In genomic region chr4:74590476-74590875, GRCh38 we compare ENCODE assay signal across 23 cellular contexts.
DNase-seq lines count a peak whose midpoint lies in the region; ATAC-seq, FAIRE-seq and TF ChIP-seq lines count a peak whose summit lies in the region.
"Had no signal": no experiment of that assay in that cellular context is flagged by ENCODE, and none has a peak within 500 bp of the region (broad histone marks: within the 10 kb centered on the region; RNA-seq: fewer than 3 reads in every experiment).

No MANE protein-coding gene starts in this region.

- H3K4me2 ChIP-seq in HCT116 (ENCODE audit: low read length), result no peak overlapping the region
- H3K4me2 ChIP-seq: BLaER1 had no signal

- H3K9me2 ChIP-seq in HCT116 (ENCODE audit: insufficient read depth), result no peaks in the 10 kb centered on the region

- RAD21 ChIA-PET in HCT116 (lab: Charles Lee; ENCODE audit: low non-redundant PET in 1 of 2, low total read pairs in 2 of 2, uncharacterized antibody in 2 of 2, unreplicated experiment in 2 of 2), result no interaction called here

- H3K4me1 Mint-ChIP-seq in CD4-positive, alpha-beta memory T cell, result no peaks in the 10 kb centered on the region
- H3K4me1 Mint-ChIP-seq: B cell; CD4-positive, CD25-positive, alpha-beta regulatory T cell; CD8-positive, alpha-beta memory T cell had no signal

- POLR2A ChIA-PET in HCT116 (lab: Charles Lee), result no interaction called here
- POLR2A ChIA-PET in CD4-positive, alpha-beta memory T cell (lab: Charles Lee; ENCODE audit: partially characterized antibody), result no interaction called here

- no peak for TF ChIP-seq RAD21 in HCT116 (IDR thresholded peaks at IDR 0.05; ENCODE audit: low read depth)

- H3K27ac Mint-ChIP-seq in CD4-positive, alpha-beta memory T cell, result no peak overlapping the region
- H3K27ac Mint-ChIP-seq: B cell; CD4-positive, CD25-positive, alpha-beta regulatory T cell; CD8-positive, alpha-beta memory T cell had no signal

- TF ChIP-seq POLR2A in HCT116 (IDR thresholded peaks at IDR 0.05; ENCODE audit: borderline replicate concordance, extremely low read depth, insufficient read depth, insufficient read length), result no peak

- CTCF ChIA-PET in HCT116 (lab: Charles Lee), result no interaction called here
- CTCF ChIA-PET in CD4-positive, alpha-beta memory T cell (lab: Charles Lee; ENCODE audit: partially characterized antibody), result no interaction called here

- no peak for FAIRE-seq in bronchial epithelial cell (lab: Jason Lieb, UNC)
- FAIRE-seq in small intestine (lab: Jason Lieb, UNC), result no peak
- FAIRE-seq: D721Med, GM12878, GM19239, H54 had no signal

- H3K9ac ChIP-seq in HCT116 (ENCODE audit: low read length), result no peak overlapping the region
- H3K9ac ChIP-seq: BLaER1 had no signal

- no peak overlapping the region for H3K4me3 Mint-ChIP-seq in CD4-positive, alpha-beta memory T cell
- H3K4me3 Mint-ChIP-seq: B cell; CD4-positive, CD25-positive, alpha-beta regulatory T cell; CD8-positive, alpha-beta memory T cell had no signal

- no peaks in the 10 kb centered on the region for H3K9me3 ChIP-seq in HCT116 (ENCODE audit: control insufficient read depth in 1 of 2, insufficient read depth in 1 of 2, low read depth in 1 of 2, low read length in 2 of 2)
- H3K9me3 ChIP-seq in small intestine (ENCODE audit: control insufficient read depth, low read depth), result no peaks in the 10 kb centered on the region
- no peaks in the 10 kb centered on the region for H3K9me3 ChIP-seq in CD4-positive, alpha-beta memory T cell (ENCODE audit: control insufficient read depth in 1 of 2, low read length in 2 of 2)
- H3K9me3 ChIP-seq: BLaER1, HAP-1 had no signal

- intact Hi-C loops in HCT116 (cut with micrococcal nuclease), result no loop called here
- intact Hi-C loops in CD4-positive, alpha-beta memory T cell (cut with micrococcal nuclease), result no loop called here

- H3K9me3 Mint-ChIP-seq in CD4-positive, alpha-beta memory T cell, result peaks cover 0 to 2% (median 0%) of the 10 kb centered on the region in 8 donors

- no peaks in the 10 kb centered on the region for H3K79me2 ChIP-seq in HCT116 (ENCODE audit: insufficient read depth, low read length)

- H3K27ac ChIP-seq in HCT116 (ENCODE audit: low read depth, low read length) (no peak overlapping the region), small intestine (ENCODE audit: low read depth in 1 of 2, low read length in 1 of 2) (no peak overlapping the region)
- no peak overlapping the region for H3K27ac ChIP-seq in CD4-positive, alpha-beta memory T cell (ENCODE audit: low read depth, low read length)
- H3K27ac ChIP-seq: BLaER1, C4-2B had no signal

- no peaks in the 10 kb centered on the region for H3K36me3 ChIP-seq in HCT116 (ENCODE audit: control insufficient read depth in 1 of 2, insufficient read depth in 2 of 2, low read length in 2 of 2)
- no peaks in the 10 kb centered on the region for H3K36me3 ChIP-seq in bronchial epithelial cell (ENCODE audit: control insufficient read depth, insufficient read depth, low read length)
- H3K36me3 ChIP-seq in small intestine (ENCODE audit: control insufficient read depth in 2 of 2, insufficient read depth in 2 of 2, low read length in 2 of 2), result no peaks in the 10 kb centered on the region
- no peaks in the 10 kb centered on the region for H3K36me3 ChIP-seq in CD4-positive, alpha-beta memory T cell (ENCODE audit: insufficient read depth, low read length)
- H3K36me3 ChIP-seq: BLaER1, HAP-1 had no signal

- TF ChIP-seq CTCF in HCT116 (IDR thresholded peaks at IDR 0.05 in 2 of 3, conservative IDR thresholded peaks at IDR 0.05 in 1 of 3; ENCODE audit: borderline replicate concordance in 1 of 3, insufficient read depth in 1 of 3, low read depth in 2 of 3, low read length in 2 of 3) (no peak), bronchial epithelial cell (IDR thresholded peaks at IDR 0.05; ENCODE audit: insufficient read depth, low read length, severe bottlenecking) (no peak), fibroblast of pulmonary artery (IDR thresholded peaks at IDR 0.05; ENCODE audit: low read length, missing control alignments) (no peak)

- no peaks in the 10 kb centered on the region for H4K20me1 ChIP-seq in HCT116 (ENCODE audit: insufficient read depth)
- H4K20me1 ChIP-seq: BLaER1 had no signal

- H3K4me1 ChIP-seq in HCT116 (ENCODE audit: control insufficient read depth in 1 of 2, insufficient read depth in 2 of 2, low read length in 2 of 2) (peaks cover 0 to 11% of the 10 kb centered on the region in 2 experiments; a peak in 1 of 4 replicates), small intestine (ENCODE audit: control insufficient read depth in 2 of 2, insufficient read depth in 1 of 2, low read depth in 1 of 2, low read length in 1 of 2) (no peaks in the 10 kb centered on the region)
- no peaks in the 10 kb centered on the region for H3K4me1 ChIP-seq in CD4-positive, alpha-beta memory T cell (ENCODE audit: insufficient read depth, low read length)
- H3K4me1 ChIP-seq: BLaER1, HAP-1 had no signal

- no peaks in the 10 kb centered on the region for H3K27me3 Mint-ChIP-seq in CD4-positive, alpha-beta memory T cell
- H3K27me3 Mint-ChIP-seq: B cell; CD4-positive, CD25-positive, alpha-beta regulatory T cell; CD8-positive, alpha-beta memory T cell had no signal

- DNase-seq in HCT116 (ENCODE audit: low read depth, low spot score) (no peak), bronchial epithelial cell (ENCODE audit: low read depth) (peak; percentile 52), fibroblast of pulmonary artery (ENCODE audit: low read depth) (peak; percentile 12), small intestine (peak; percentile 31), activated gamma-delta T cell treated with Interleukin-2 at 50 U/mL for 16 hours (no peak)
- no peak for DNase-seq in activated CD4-positive, CD25-positive, alpha-beta regulatory T cell treated with anti-CD3 and anti-CD28 coated beads, Interleukin-2, amount 50 U/mL, for 72 hours
- DNase-seq in CD4-positive, alpha-beta memory T cell, result no peak
- DNase-seq: CD4-positive, CD25-positive, alpha-beta regulatory T cell; CD8-positive, alpha-beta memory T cell; DMS 273 treated with DMSO at 0.1 percent for 48 hours; DMS79; EL; GDM1; GOT3 had no signal

- no peak overlapping the region for H3K4me3 ChIP-seq in HCT116 (replicated peaks in 1 of 2; ENCODE audit: low read depth in 1 of 2, low read length in 2 of 2)
- no peak overlapping the region for H3K4me3 ChIP-seq in bronchial epithelial cell (ENCODE audit: low read depth, low read length)
- no peak overlapping the region for H3K4me3 ChIP-seq in fibroblast of pulmonary artery (replicated peaks; ENCODE audit: low read depth, low read length)
- no peak overlapping the region for H3K4me3 ChIP-seq in small intestine (ENCODE audit: low read depth in 1 of 2, low read length in 2 of 2)
- H3K4me3 ChIP-seq in CD4-positive, alpha-beta memory T cell (ENCODE audit: low read length in 2 of 2), result no peak overlapping the region
- H3K4me3 ChIP-seq: BLaER1, GM12878, HAP-1 had no signal

- H3K27me3 ChIP-seq in HCT116 (ENCODE audit: insufficient read depth, low read length) (no peaks in the 10 kb centered on the region), bronchial epithelial cell (ENCODE audit: control insufficient read depth, insufficient read depth, low read length) (no peaks in the 10 kb centered on the region), small intestine (ENCODE audit: control insufficient read depth in 2 of 2, insufficient read depth in 2 of 2, low read length in 2 of 2) (no peaks in the 10 kb centered on the region)
- H3K27me3 ChIP-seq in CD4-positive, alpha-beta memory T cell (ENCODE audit: insufficient read depth, low read length), result no peaks in the 10 kb centered on the region
- H3K27me3 ChIP-seq: BLaER1 had no signal

- H3K36me3 Mint-ChIP-seq in CD4-positive, alpha-beta memory T cell, result no peaks in the 10 kb centered on the region
- H3K36me3 Mint-ChIP-seq: CD4-positive, CD25-positive, alpha-beta regulatory T cell; CD8-positive, alpha-beta memory T cell had no signal

- no TSS peak for BruUV-seq in HCT116 (replicated peaks; lab: Mats Ljungman, UMichigan)

- ATAC-seq in HCT116 (no peak), GM19351 (IDR thresholded peaks at IDR 0.05; ENCODE audit: unreplicated experiment) (no peak)
- ATAC-seq: GM12878 had no signal

- H2AFZ ChIP-seq in HCT116 (ENCODE audit: low read depth, low read length, poor library complexity, severe bottlenecking), result peak overlapping the region; percentile 66

TF ChIP-seq in HCT116, 20 proteins besides CTCF, POLR2A, EP300 and RAD21 (continues in another document):
- TF ChIP-seq CEBPB (IDR thresholded peaks at IDR 0.05; ENCODE audit: low read depth), result no peak
- no peak for TF ChIP-seq POLR2AphosphoS5 (IDR thresholded peaks at IDR 0.05; ENCODE audit: low read depth, low read length)
- no peak for TF ChIP-seq ZNF274 (IDR thresholded peaks at IDR 0.05; ENCODE audit: low read depth, low read length)
- TF ChIP-seq EZH2phosphoT487 (IDR thresholded peaks at IDR 0.05; ENCODE audit: borderline replicate concordance), result no peak
- TF ChIP-seq EZH2 (IDR thresholded peaks at IDR 0.05), result no peak
- no peak for TF ChIP-seq CBX3 (IDR thresholded peaks at IDR 0.05; ENCODE audit: low read depth)
- TF ChIP-seq SP1 (IDR thresholded peaks at IDR 0.05; ENCODE audit: low read depth), result no peak
- no peak for TF ChIP-seq JUND (IDR thresholded peaks at IDR 0.05)
- TF ChIP-seq ATF3 (IDR thresholded peaks at IDR 0.05), result no peak
- TF ChIP-seq SIN3A (IDR thresholded peaks at IDR 0.05; ENCODE audit: low read depth), result no peak
- TF ChIP-seq SRF (IDR thresholded peaks at IDR 0.05; ENCODE audit: low read depth), result no peak
- no peak for TF ChIP-seq MAX (IDR thresholded peaks at IDR 0.05)
- no peak for TF ChIP-seq TCF7L2 (IDR thresholded peaks at IDR 0.05; ENCODE audit: borderline replicate concordance, extremely low read depth, insufficient read depth, insufficient read length)

Comparison
In these comparisons a context has a peak if more than half of its experiments do, and no peak if none do; other contexts are left out.
1. DNase-seq: peak in bronchial epithelial cell (single experiment), fibroblast of pulmonary artery (single experiment) and small intestine (single experiment); none in HCT116 (single experiment), activated CD4-positive, CD25-positive, alpha-beta regulatory T cell treated with anti-CD3 and anti-CD28 coated beads, Interleukin-2, amount 50 U/mL, for 72 hours (single experiment), CD4-positive, alpha-beta memory T cell (0 of 5) and activated gamma-delta T cell treated with Interleukin-2 at 50 U/mL for 16 hours (single experiment).